22 cellular contexts compared by ENCODE assay signal in the genomic region with DNA sequence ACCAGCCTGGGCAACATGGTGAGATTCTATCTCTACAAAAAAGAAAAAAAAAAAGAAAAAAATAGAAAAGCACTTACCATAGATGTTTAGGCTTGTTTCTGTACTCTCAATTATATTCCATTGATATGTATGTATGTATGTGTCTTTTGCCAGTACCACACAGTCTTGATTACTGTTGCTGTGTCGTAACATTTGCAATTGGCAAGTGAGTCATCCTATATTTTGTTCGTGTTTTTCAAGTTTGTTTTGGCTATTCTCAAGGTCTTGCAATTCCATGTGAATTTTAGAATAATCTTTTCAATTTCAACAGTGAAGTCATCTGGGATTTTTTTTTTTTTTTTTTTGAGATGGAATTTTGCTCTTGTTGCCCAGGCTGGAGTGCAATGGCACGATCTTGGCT. TPM values are rescaled to one million over a fixed set of nuclear protein-coding genes. Genes with fewer than 3 reads are reported as not detected.
DNase-seq lines count a peak whose midpoint lies in the region; ATAC-seq and TF ChIP-seq lines count a peak whose summit lies in the region.
"Had no signal": no experiment of that assay in that cellular context is flagged by ENCODE, and none has a peak within 500 bp of the region (broad histone marks: within the 10 kb centered on the region; RNA-seq: fewer than 3 reads in every experiment).

No MANE protein-coding gene starts in this region.

- H3K4me2 ChIP-seq in osteoblast (ENCODE audit: insufficient read depth, low read length) = no peak overlapping the region

- H3K79me2 ChIP-seq in osteoblast (ENCODE audit: insufficient read depth, low read length) = no peaks in the 10 kb centered on the region

- ATAC-seq in esophagus mucosa = peak; percentile 48
- ATAC-seq: activated T-helper 17 cell treated with anti-CD3 and anti-CD28 coated beads, Interleukin-2, amount 50 U/mL, for 72 hours had no signal

- H3K27ac ChIP-seq in osteoblast (ENCODE audit: low read depth, low read length) (no peak overlapping the region), caudate nucleus (ENCODE audit: low read depth, low read length) (no peak overlapping the region)
- H3K27ac ChIP-seq: 22Rv1, dorsolateral prefrontal cortex, sigmoid colon, SK-N-MC, transverse colon, VCaP had no signal

- H3K27me3 ChIP-seq in osteoblast (ENCODE audit: insufficient read depth, low read length) = peaks cover 1% of the 10 kb centered on the region
- H3K27me3 ChIP-seq: dorsolateral prefrontal cortex, sigmoid colon had no signal

- H3K36me3 ChIP-seq in osteoblast (ENCODE audit: insufficient read depth, low read length) = no peaks in the 10 kb centered on the region
- H3K36me3 ChIP-seq: sigmoid colon, transverse colon had no signal

- DNase-seq in SIG-M5 treated with dmso at 0.1 percent for 504 hours (lab: John Stamatoyannopoulos, UW; ENCODE audit: unreplicated experiment) = peak; percentile 70
- no peak for DNase-seq in SIG-M5 (lab: John Stamatoyannopoulos, UW)
- peak; percentile 20 for DNase-seq in NOMO-1 treated with dmso at 0.1 percent for 144 hours (lab: John Stamatoyannopoulos, UW; ENCODE audit: unreplicated experiment)
- peak; percentile 71 for DNase-seq in stromal cell of bone marrow (ENCODE audit: low read depth)
- DNase-seq in osteoblast (ENCODE audit: insufficient read length, low spot score, missing footprints) = no peak
- DNase-seq in caudate nucleus (lab: John Stamatoyannopoulos, UW) = no peak
- DNase-seq in NCI-H510A (lab: John Stamatoyannopoulos, UW) = no peak
- DNase-seq: activated CD4-positive, alpha-beta T cell treated with anti-CD3 and anti-CD28 coated beads, Interleukin-2, amount 50 U/mL, for 48 hours; activated CD8-positive, alpha-beta memory T cell treated with anti-CD3 and anti-CD28 coated beads, Interleukin-2, amount 50 U/mL, for 48 hours; dorsolateral prefrontal cortex; NCI-H1694; NCI-H2171; NCI-H524; sigmoid colon; T-helper 2 cell; transverse colon had no signal

- no peaks in the 10 kb centered on the region for H3K9me3 ChIP-seq in osteoblast (ENCODE audit: low read depth, low read length)
- H3K9me3 ChIP-seq: transverse colon had no signal

- H4K20me1 ChIP-seq in osteoblast (ENCODE audit: insufficient read depth, low read length) = no peaks in the 10 kb centered on the region

- no peak overlapping the region for H3K4me3 ChIP-seq in osteoblast (ENCODE audit: insufficient read depth, low read length)
- H3K4me3 ChIP-seq: dorsolateral prefrontal cortex, lung, sigmoid colon, SK-N-MC, transverse colon had no signal

- H3K4me1 ChIP-seq in osteoblast (ENCODE audit: insufficient read depth, low read length) = no peaks in the 10 kb centered on the region
- H3K4me1 ChIP-seq: sigmoid colon, transverse colon had no signal

- no peak for TF ChIP-seq CTCF in osteoblast (IDR thresholded peaks at IDR 0.05; ENCODE audit: extremely low read depth, low read depth, low read length)

- H2AFZ ChIP-seq in osteoblast (ENCODE audit: low read length) = no peak overlapping the region

RNA-seq across cellular contexts. Expression of a gene that starts 19.3 kb away (rescaled TPM):
- total RNA-seq in esophagus mucosa = 13.8 TPM
- 155 and 165 TPM in 2 replicates for total RNA-seq in osteoblast

RNA-seq across cellular contexts. Expression of a gene that starts 50.8 kb away (rescaled TPM):
- total RNA-seq in esophagus mucosa (20.6 TPM), osteoblast (27.5 and 31.5 TPM in 2 replicates)

Comparison
In these comparisons a context has a peak if more than half of its experiments do, and no peak if none do; other contexts are left out.
1. DNase-seq: peak in SIG-M5 treated with dmso at 0.1 percent for 504 hours (single experiment), NOMO-1 treated with dmso at 0.1 percent for 144 hours (single experiment) and stromal cell of bone marrow (single experiment); none in SIG-M5 (single experiment), osteoblast (single experiment), caudate nucleus (0 of 61) and NCI-H510A (single experiment).
2. RNA of a gene that starts 19.3 kb away (total RNA-seq): 155 to 165 TPM in osteoblast; 13.8 TPM in esophagus mucosa (single experiment); every median in the first group is over 10 times any median in the second.